Comparison of ENCODE assay signal across 8 cellular contexts in genomic region chr20:47360207-47360488, GRCh38. TPM values are rescaled to one million over a fixed set of nuclear protein-coding genes. Genes with fewer than 3 reads are reported as not detected.
DNase-seq lines count a peak whose midpoint lies in the region; ATAC-seq and TF ChIP-seq lines count a peak whose summit lies in the region.

No MANE protein-coding gene starts in this region.

- no peak for TF ChIP-seq CTCF in AG10803 (conservative IDR thresholded peaks at IDR 0.05; ENCODE audit: low read length)

- peaks cover 43% of the 10 kb centered on the region for H3K4me1 ChIP-seq in mesodermal cell (ENCODE audit: control insufficient read depth, insufficient read depth, low read length, poor library complexity, severe bottlenecking)

- no peak overlapping the region for H3K4me3 ChIP-seq in AG10803 (ENCODE audit: low read length)
- no peak overlapping the region for H3K4me3 ChIP-seq in mesodermal cell (ENCODE audit: extremely low read depth, insufficient read depth, low read length, poor library complexity, severe bottlenecking)

- peak overlapping the region; percentile 100 for H3K27ac ChIP-seq in caudate nucleus (ENCODE audit: low read depth, low read length)
- H3K27ac ChIP-seq in mesodermal cell (ENCODE audit: low read depth, low read length, severe bottlenecking), result peak overlapping the region; percentile 100

- ATAC-seq in GM19467 (IDR thresholded peaks at IDR 0.05; ENCODE audit: unreplicated experiment), result no peak
- no peak for ATAC-seq in HG02884 (IDR thresholded peaks at IDR 0.05; ENCODE audit: unreplicated experiment)

- DNase-seq in AG10803 (ENCODE audit: low read depth) (peak; percentile 77), M059J (ENCODE audit: low read depth) (peak; percentile 73), caudate nucleus (lab: John Stamatoyannopoulos, UW) (peak in 1 of 61 donors; percentile 42), middle frontal gyrus (ENCODE audit: extremely low spot score, low spot score) (no peak)
- DNase-seq in activated CD4-positive, alpha-beta T cell treated with anti-CD3 and anti-CD28 coated beads, Interleukin-2, amount 50 U/mL, for 1 hour, result no peak

- WGBS in mesodermal cell (ENCODE audit: insufficient coverage in 2 of 2), 2 experiments, result no CpG with 5 or more reads among the region's 3 CpGs

- H3K36me3 ChIP-seq in mesodermal cell (ENCODE audit: control insufficient read depth, insufficient read depth, low read length), result no peaks in the 10 kb centered on the region

- H3K9me3 ChIP-seq in mesodermal cell (ENCODE audit: control insufficient read depth, low read length), result no peaks in the 10 kb centered on the region

RNA-seq across cellular contexts. Expression of gene ZMYND8, which starts 3.6 kb away (rescaled TPM):
- 23.6 and 49.6 TPM in 2 replicates for total RNA-seq in M059J (2014; rRNA removed; shearing (Covaris generic))
- 58.2 TPM for polyA plus RNA-seq in mesodermal cell (2013, experiment 1 of 2)
- 55.0 TPM for polyA plus RNA-seq in mesodermal cell (2013, experiment 2 of 2)

Comparison
In these comparisons a context has a peak if more than half of its experiments do, and no peak if none do; other contexts are left out.
1. DNase-seq: peak in AG10803 (single experiment) and M059J (single experiment); none in activated CD4-positive, alpha-beta T cell treated with anti-CD3 and anti-CD28 coated beads, Interleukin-2, amount 50 U/mL, for 1 hour (single experiment) and middle frontal gyrus (single experiment).